In genomic region chr2:96837575-96837974, GRCh38 we compare ENCODE assay signal across 1 cellular context.
A peak's percentile ranks its signal among the peaks of the same experiment; 100 is the strongest.
TF ChIP-seq lines count a peak whose summit lies in the region.

No MANE protein-coding gene starts in this region.

TF ChIP-seq in K562, 482 proteins besides CTCF, POLR2A, EP300 and RAD21:
- TF ChIP-seq CHCHD3 (CRISPR knock-in tag; IDR thresholded peaks at IDR 0.05) = no peak
- peak; percentile 28 for TF ChIP-seq CBFA2T2 (conservative IDR thresholded peaks at IDR 0.05)
- TF ChIP-seq POLR2G (IDR thresholded peaks at IDR 0.05; ENCODE audit: low read depth, low read length) = 0 out of 2 replicates have a peak, but pooled peaks have one; percentile 23
- TF ChIP-seq MCM5 (IDR thresholded peaks at IDR 0.05; ENCODE audit: low read depth) = no peak
- TF ChIP-seq EGR1 (conservative IDR thresholded peaks at IDR 0.05) = peak; percentile 83
- TF ChIP-seq TSHZ1 (CRISPR knock-in tag; IDR thresholded peaks at IDR 0.05) = no peak
- no peak for TF ChIP-seq BHLHE40 (IDR thresholded peaks at IDR 0.05; ENCODE audit: low read length)
- no peak for TF ChIP-seq DIDO1 (tag; IDR thresholded peaks at IDR 0.05; ENCODE audit: low read depth)
- peak; percentile 13; the same call in 1 of the 2 replicates for TF ChIP-seq POLR2AphosphoS5 (IDR thresholded peaks at IDR 0.05; ENCODE audit: control insufficient read depth, insufficient read depth, low read depth, low read length)
- TF ChIP-seq CBFA2T3 (IDR thresholded peaks at IDR 0.05) = peak; percentile 68
